In genomic region chr3:40875581-40875980, GRCh38 we compare ENCODE assay signal across 15 cellular contexts.
DNase-seq lines count a peak whose midpoint lies in the region; TF ChIP-seq lines count a peak whose summit lies in the region.
"Had no signal": no experiment of that assay in that cellular context is flagged by ENCODE, and none has a peak within 500 bp of the region (broad histone marks: within the 10 kb centered on the region; RNA-seq: fewer than 3 reads in every experiment).

No MANE protein-coding gene starts in this region.

- intact Hi-C loops in cardiac septum (cut with DNase I) = loop anchor here (5.0 to 10.0 kb wide), 2 partner anchors 183 to 291 kb away; no protein-coding TSS in a partner anchor

- peak overlapping the region; percentile 76 for H3K27ac Mint-ChIP-seq in chondrocyte (ENCODE audit: unreplicated experiment)
- H3K27ac Mint-ChIP-seq: T-helper 1 cell treated with Interleukin-12 subunit alpha and Interleukin-12 subunit beta and Interleukin-4 antibody, amounts not matched to agents 30 μg/mL and 1 μg/mL, for 36 hours had no signal

- H3K4me1 Mint-ChIP-seq in chondrocyte (ENCODE audit: low read depth) = peaks cover 69% of the 10 kb centered on the region
- H3K4me1 Mint-ChIP-seq: CD14-positive monocyte had no signal

- DNase-seq in DMS 273 (lab: John Stamatoyannopoulos, UW; ENCODE audit: unreplicated experiment) (peak; percentile 77), NCI-H2171 treated with DMSO at 0.1 percent for 48 hours (lab: John Stamatoyannopoulos, UW) (peak; percentile 90), chondrocyte (ENCODE audit: low spot score) (no peak), NCI-H82 treated with DMSO at 0.1 percent for 48 hours (lab: John Stamatoyannopoulos, UW; ENCODE audit: unreplicated experiment) (no peak), NCI-H128 (lab: John Stamatoyannopoulos, UW; ENCODE audit: unreplicated experiment) (no peak), cardiac septum (ENCODE audit: low spot score) (no peak)
- DNase-seq: COR-L47, GF-D8, KBM-7, NCI-H1694 treated with DMSO at 0.1 percent for 48 hours, NCI-H510A treated with DMSO at 0.1 percent for 48 hours, SIG-M5 had no signal

- TF ChIP-seq CTCF in C4-2B (conservative IDR thresholded peaks at IDR 0.05) (no peak), chondrocyte (IDR thresholded peaks at IDR 0.05) (no peak)

- peaks cover 3% of the 10 kb centered on the region for H3K9me3 Mint-ChIP-seq in chondrocyte (ENCODE audit: low read depth)
- H3K9me3 Mint-ChIP-seq: T-helper 1 cell treated with Interleukin-12 subunit alpha and Interleukin-12 subunit beta and Interleukin-4 antibody, amounts not matched to agents 30 μg/mL and 1 μg/mL, for 36 hours had no signal

- H3K36me3 Mint-ChIP-seq in chondrocyte (ENCODE audit: low read depth) = no peaks in the 10 kb centered on the region
- H3K36me3 Mint-ChIP-seq: CD14-positive monocyte had no signal

- H3K4me3 Mint-ChIP-seq in chondrocyte (ENCODE audit: unreplicated experiment) = no peak overlapping the region
- H3K4me3 Mint-ChIP-seq: CD14-positive monocyte; T-helper 1 cell treated with Interleukin-12 subunit alpha and Interleukin-12 subunit beta and Interleukin-4 antibody, amounts not matched to agents 30 μg/mL and 1 μg/mL, for 36 hours had no signal

- H3K27ac ChIP-seq in C4-2B = peak overlapping the region; percentile 75

- no peaks in the 10 kb centered on the region for H3K27me3 Mint-ChIP-seq in chondrocyte (ENCODE audit: low read depth)

Comparison
In these comparisons a context has a peak if more than half of its experiments do, and no peak if none do; other contexts are left out.
1. DNase-seq: peak in DMS 273 (single experiment) and NCI-H2171 treated with DMSO at 0.1 percent for 48 hours (single experiment); none in chondrocyte (single experiment), NCI-H82 treated with DMSO at 0.1 percent for 48 hours (single experiment), NCI-H128 (single experiment) and cardiac septum (single experiment).